In genomic region chr19:42067315-42067888, GRCh38 we compare ENCODE assay signal across 15 cellular contexts.
"Had no signal": no experiment of that assay in that cellular context is flagged by ENCODE, and none has a peak within 500 bp of the region (broad histone marks: within the 10 kb centered on the region; RNA-seq: fewer than 3 reads in every experiment).

No MANE protein-coding gene starts in this region.

- DNase-seq: activated CD4-positive, alpha-beta T cell treated with anti-CD3 and anti-CD28 coated beads, Interleukin-2, amount 50 U/mL, for 1 hour; activated naive CD4-positive, alpha-beta T cell; activated naive CD8-positive, alpha-beta T cell treated with anti-CD3 and anti-CD28 coated beads, Interleukin-2, amount 50 U/mL, for 24 hours; aorta; cerebellar nuclear complex; effector memory CD8-positive, alpha-beta T cell; foreskin melanocyte; naive thymus-derived CD4-positive, alpha-beta T cell; stimulated activated CD4-positive, alpha-beta T cell treated with anti-CD3 and anti-CD28 coated beads, Interleukin-2, amount 100 ng/mL, for 48 hours; stimulated activated naive CD4-positive, alpha-beta T cell; tibial artery; uterus had no signal

- H3K4me3 ChIP-seq: heart left ventricle, right atrium auricular region, uterus had no signal

- H3K27me3 ChIP-seq: right atrium auricular region, tibial artery, uterus had no signal

- H3K4me1 ChIP-seq: uterus had no signal

- H3K36me3 ChIP-seq: heart left ventricle, right atrium auricular region, uterus had no signal

- H3K9me3 ChIP-seq: heart left ventricle, right atrium auricular region, tibial artery, uterus had no signal

- ATAC-seq: activated naive CD8-positive, alpha-beta T cell treated with anti-CD3 and anti-CD28 coated beads, Interleukin-2, amount 50 U/mL, for 24 hours; effector memory CD8-positive, alpha-beta T cell; heart left ventricle; left lobe of liver; naive thymus-derived CD4-positive, alpha-beta T cell had no signal

- H3K27ac ChIP-seq: heart left ventricle, right atrium auricular region had no signal
